In genomic region chrX:21373637-21374162, GRCh38 we compare ENCODE assay signal across 8 cellular contexts. TPM values are rescaled to one million over a fixed set of nuclear protein-coding genes. Genes with fewer than 3 reads are reported as not detected.
DNase-seq lines count a peak whose midpoint lies in the region; ATAC-seq and TF ChIP-seq lines count a peak whose summit lies in the region.

No MANE protein-coding gene starts in this region.

- H3K9ac ChIP-seq in GM23248: no peak overlapping the region

- no peaks in the 10 kb centered on the region for H3F3A ChIP-seq in GM23248 (ENCODE audit: insufficient read depth)

- H3K4me1 ChIP-seq in GM23248 (ENCODE audit: insufficient read depth) (no peaks in the 10 kb centered on the region), right cardiac atrium (ENCODE audit: control insufficient read depth, insufficient read depth, low read length) (no peaks in the 10 kb centered on the region), spleen (peaks cover 0 to 24% (median 0%) of the 10 kb centered on the region in 6 donors)

- no peaks in the 10 kb centered on the region for H4K20me1 ChIP-seq in GM23248 (ENCODE audit: insufficient read depth)

- peak; percentile 22 for DNase-seq in GM23248
- peak; percentile 38 for DNase-seq in NCI-H146 treated with DMSO at 0.1 percent for 48 hours (lab: John Stamatoyannopoulos, UW; ENCODE audit: unreplicated experiment)
- peak; percentile 46 for DNase-seq in activated naive CD4-positive, alpha-beta T cell treated with anti-CD3 and anti-CD28 coated beads for 36 hours
- peak; percentile 36 to 83 (median 49) for DNase-seq in right cardiac atrium
- DNase-seq in spleen: no peak
- no peak for DNase-seq in medulla oblongata (ENCODE audit: extremely low spot score)
- DNase-seq in NCI-H1436 (lab: John Stamatoyannopoulos, UW): no peak

- H3K4me3 ChIP-seq in GM23248 (peak overlapping the region; percentile 71), right cardiac atrium (ENCODE audit: low read length) (peak overlapping the region; percentile 54), spleen (peak overlapping the region; percentile 28 to 73 (median 43))

- no peaks in the 10 kb centered on the region for H3K36me3 Mint-ChIP-seq in activated naive CD4-positive, alpha-beta T cell treated with anti-CD3 and anti-CD28 coated beads for 36 hours (ENCODE audit: low read depth)

- H3K27ac ChIP-seq in GM23248: no peak overlapping the region
- H3K27ac ChIP-seq in right cardiac atrium (ENCODE audit: low read length): no peak overlapping the region
- H3K27ac ChIP-seq in spleen: peak overlapping the region in 6 of 8 donors; percentile 39 to 81 (median 60)

- H3K27me3 Mint-ChIP-seq in activated naive CD4-positive, alpha-beta T cell treated with anti-CD3 and anti-CD28 coated beads for 36 hours (ENCODE audit: low read depth): no peaks in the 10 kb centered on the region

- H3K36me3 ChIP-seq in GM23248 (ENCODE audit: low read depth) (no peaks in the 10 kb centered on the region), spleen (no peaks in the 10 kb centered on the region)

- H3K27ac Mint-ChIP-seq in activated naive CD4-positive, alpha-beta T cell treated with anti-CD3 and anti-CD28 coated beads for 36 hours: no peak overlapping the region

- H3K9me2 ChIP-seq in GM23248 (ENCODE audit: insufficient read depth): no peaks in the 10 kb centered on the region

- WGBS in GM23248 (ENCODE audit: low coverage in 1 of 2, low lambda C conversion rate in 2 of 2, missing lambda C conversion rate in 2 of 2), 2 experiments: 1 to 5% methylated on average over 13 of the region's 50 CpGs
- 1% methylated on average over 45 of the region's 50 CpGs for WGBS in right cardiac atrium
- 2 to 56% (median 20%) methylated on average over 22 to 50 of the region's 50 CpGs; no CpG with 5 or more reads in 1 of the 5 donors for WGBS in spleen, 5 donors

- H2AFZ ChIP-seq in GM23248: peak overlapping the region; percentile 81

- peak; percentile 35 for ATAC-seq in GM18498 (IDR thresholded peaks at IDR 0.05; ENCODE audit: unreplicated experiment)
- peak; percentile 14 to 34 for ATAC-seq in right cardiac atrium

- H3K9me3 ChIP-seq in GM23248 (ENCODE audit: low read depth) (no peaks in the 10 kb centered on the region), right cardiac atrium (ENCODE audit: control insufficient read depth, low read length) (no peaks in the 10 kb centered on the region), spleen (no peaks in the 10 kb centered on the region)

- no peaks in the 10 kb centered on the region for H3K9me3 Mint-ChIP-seq in activated naive CD4-positive, alpha-beta T cell treated with anti-CD3 and anti-CD28 coated beads for 36 hours

- no peak for TF ChIP-seq POLR2A in spleen (IDR thresholded peaks at IDR 0.05)

- no peaks in the 10 kb centered on the region for H3K79me2 ChIP-seq in GM23248 (ENCODE audit: insufficient read depth)

- no peaks in the 10 kb centered on the region; the same call in 1 of the 2 replicates for H3K27me3 ChIP-seq in GM23248 (replicated peaks; ENCODE audit: insufficient read depth)
- no peaks in the 10 kb centered on the region for H3K27me3 ChIP-seq in right cardiac atrium (ENCODE audit: control insufficient read depth, insufficient read depth)
- H3K27me3 ChIP-seq in spleen (replicated peaks in 1 of 7): peaks cover 0 to 31% (median 21%) of the 10 kb centered on the region in 7 donors

- peak overlapping the region; percentile 68 for H3K4me3 Mint-ChIP-seq in activated naive CD4-positive, alpha-beta T cell treated with anti-CD3 and anti-CD28 coated beads for 36 hours

- in situ Hi-C loops in GM23248 (cut with MboI): loop anchor here (25.0 kb wide), 1 partner anchor 836 kb away; no protein-coding TSS in a partner anchor

- peak overlapping the region; percentile 65 for H3K4me2 ChIP-seq in GM23248 (ENCODE audit: unreplicated experiment)

- peaks cover 22% of the 10 kb centered on the region for H3K4me1 Mint-ChIP-seq in activated naive CD4-positive, alpha-beta T cell treated with anti-CD3 and anti-CD28 coated beads for 36 hours (ENCODE audit: low read depth)

- CTCF ChIA-PET in activated naive CD4-positive, alpha-beta T cell treated with anti-CD3 and anti-CD28 coated beads for 36 hours (lab: Charles Lee): no interaction called here

- no peak for TF ChIP-seq CTCF in spleen (IDR thresholded peaks at IDR 0.05 in 8 of 11, conservative IDR thresholded peaks at IDR 0.05 in 3 of 11)

- intact Hi-C loops in activated naive CD4-positive, alpha-beta T cell treated with anti-CD3 and anti-CD28 coated beads for 36 hours (cut with micrococcal nuclease): loop anchor here (2.0 to 10.0 kb wide), 7 partner anchors 65 to 1109 kb away; partner anchors contain the start of genes KLHL34, RPS6KA3 and SMS
- intact Hi-C loops in right cardiac atrium (cut with DNase I): no loop called here
- intact Hi-C loops in spleen (cut with DNase I; ENCODE audit: low total_unique reads): no loop called here

RNA-seq across cellular contexts. Expression of gene CNKSR2, which starts 0.5 kb away (rescaled TPM):
- total RNA-seq in GM23248 (2014; rRNA removed; shearing (Covaris generic)): 0.51 and 0.76 TPM in 2 replicates
- polyA plus RNA-seq in GM23248 (2016; fragmentation: Nextera tagmentation; extraction: Ambion mirVana) (0.14 and 0.43 TPM in 2 replicates), right cardiac atrium (0.38 TPM), spleen (1 to 10 TPM; 1.6 to 1.7 (median 1.6) TPM)
- total RNA-seq in activated naive CD4-positive, alpha-beta T cell treated with anti-CD3 and anti-CD28 coated beads for 36 hours: 1 to 10 TPM; 6.6 to 8.4 TPM
- total RNA-seq in right cardiac atrium (1 to 10 TPM in 1 of 4 donors, under 1 TPM in 3; 0.39 to 1.1 (median 0.65) TPM), spleen (10 to 100 TPM in 3 of 7 donors, 1 to 10 TPM in 4; 4.8 to 16.8 (median 9.2) TPM)

Comparison
In these comparisons a context has a peak if more than half of its experiments do, and no peak if none do; other contexts are left out.
1. DNase-seq: peak in GM23248 (single experiment), NCI-H146 treated with DMSO at 0.1 percent for 48 hours (single experiment), activated naive CD4-positive, alpha-beta T cell treated with anti-CD3 and anti-CD28 coated beads for 36 hours (single experiment) and right cardiac atrium (3 of 3); none in spleen (single experiment), medulla oblongata (single experiment) and NCI-H1436 (single experiment).
2. H3K27ac ChIP-seq: peak in spleen (6 of 8); none in GM23248 (single experiment) and right cardiac atrium (single experiment).
3. Peak in every context shown above with its lines, with median percentiles within 50 percentile points of each other: H3K4me3 ChIP-seq.